Comparison of ENCODE assay signal across 23 cellular contexts in genomic region chr4:81198609-81199008, GRCh38. TPM values are rescaled to one million over a fixed set of nuclear protein-coding genes. Genes with fewer than 3 reads are reported as not detected.
DNase-seq lines count a peak whose midpoint lies in the region; ATAC-seq, FAIRE-seq and TF ChIP-seq lines count a peak whose summit lies in the region.
"Had no signal": no experiment of that assay in that cellular context is flagged by ENCODE, and none has a peak within 500 bp of the region (broad histone marks: within the 10 kb centered on the region; RNA-seq: fewer than 3 reads in every experiment).

No MANE protein-coding gene starts in this region.

- peak overlapping the region; percentile 69 to 79 (median 76) for H3K27ac ChIP-seq in esophagus muscularis mucosa (replicated peaks in 1 of 4)
- peak overlapping the region; percentile 54 for H3K27ac ChIP-seq in muscle layer of duodenum (ENCODE audit: low read length)
- H3K27ac ChIP-seq: 22Rv1; A549; BLaER1 treated with 17β-estradiol and CSF1 and Interleukin-3, amounts not matched to agents 10 nM and 100 nM; C4-2B had no signal

- H3K9me3 ChIP-seq in esophagus muscularis mucosa (no peaks in the 10 kb centered on the region), muscle layer of duodenum (ENCODE audit: control insufficient read depth in 1 of 2, low read length in 2 of 2) (no peaks in the 10 kb centered on the region)
- H3K9me3 ChIP-seq: A549; BLaER1 treated with 17β-estradiol and CSF1 and Interleukin-3, amounts not matched to agents 10 nM and 100 nM; Caco-2 had no signal

- H3K36me3 ChIP-seq in esophagus muscularis mucosa (no peaks in the 10 kb centered on the region), muscle layer of duodenum (ENCODE audit: control insufficient read depth in 1 of 2, insufficient read depth in 2 of 2, low read length in 2 of 2) (no peaks in the 10 kb centered on the region)
- H3K36me3 ChIP-seq: BLaER1 treated with 17β-estradiol and CSF1 and Interleukin-3, amounts not matched to agents 10 nM and 100 nM had no signal

- intact Hi-C loops in esophagus muscularis mucosa (cut with DNase I), result no loop called here

- DNase-seq in esophagus muscularis mucosa (ENCODE audit: extremely low spot score) (no peak), KG1 (lab: John Stamatoyannopoulos, UW) (no peak), DMS 273 (lab: John Stamatoyannopoulos, UW; ENCODE audit: unreplicated experiment) (no peak), RCC 7860 (ENCODE audit: low spot score) (no peak)
- DNase-seq: AML-193; Caco-2; Calu3; CD4-positive, alpha-beta T cell; CD8-positive, alpha-beta T cell; DMS153; DND-41; EL; GDM1 had no signal

- TF ChIP-seq CTCF in esophagus muscularis mucosa (IDR thresholded peaks at IDR 0.05), result no peak

- H3K27me3 ChIP-seq in esophagus muscularis mucosa (no peaks in the 10 kb centered on the region), muscle layer of duodenum (ENCODE audit: low read depth, low read length) (no peaks in the 10 kb centered on the region)
- H3K27me3 ChIP-seq: BLaER1 treated with 17β-estradiol and CSF1 and Interleukin-3, amounts not matched to agents 10 nM and 100 nM had no signal

- TF ChIP-seq EP300 in esophagus muscularis mucosa (IDR thresholded peaks at IDR 0.05), result no peak

- WGBS in esophagus muscularis mucosa, result 84% methylated on average over 1 of the region's 1 CpG

- ATAC-seq in activated T-helper 17 cell treated with anti-CD3 and anti-CD28 coated beads, Interleukin-2, amount 50 U/mL, for 72 hours (replicated peaks), result peak; percentile 43
- ATAC-seq: A549; CD8-positive, alpha-beta T cell had no signal

- no peaks in the 10 kb centered on the region for H3K9me3 Mint-ChIP-seq in activated T-helper 17 cell treated with anti-CD3 and anti-CD28 coated beads, Interleukin-2, amount 50 U/mL, for 72 hours
- H3K9me3 Mint-ChIP-seq: CD4-positive, alpha-beta T cell; CD8-positive, alpha-beta T cell had no signal

- TF ChIP-seq POLR2A in esophagus muscularis mucosa (IDR thresholded peaks at IDR 0.05; ENCODE audit: low read depth), result no peak

- H3K27me3 Mint-ChIP-seq in activated T-helper 17 cell treated with anti-CD3 and anti-CD28 coated beads, Interleukin-2, amount 50 U/mL, for 72 hours, result peaks cover under 1% of the 10 kb centered on the region
- H3K27me3 Mint-ChIP-seq: B cell had no signal

- H3K4me1 ChIP-seq in esophagus muscularis mucosa (peaks cover 0 to 74% (median 67%) of the 10 kb centered on the region in 4 donors), muscle layer of duodenum (ENCODE audit: control insufficient read depth in 1 of 2, insufficient read depth in 2 of 2, low read length in 2 of 2) (peaks cover 0 to 18% of the 10 kb centered on the region in 2 donors)
- H3K4me1 ChIP-seq: A549; BLaER1 treated with 17β-estradiol and CSF1 and Interleukin-3, amounts not matched to agents 10 nM and 100 nM; Caco-2 had no signal

- H3K4me3 ChIP-seq in esophagus muscularis mucosa (no peak overlapping the region), muscle layer of duodenum (ENCODE audit: low read depth in 1 of 2, low read length in 2 of 2) (peak overlapping the region in 1 of 2 donors; percentile 22)
- H3K4me3 ChIP-seq: A549; BLaER1 treated with 17β-estradiol and CSF1 and Interleukin-3, amounts not matched to agents 10 nM and 100 nM had no signal

- H3K27ac Mint-ChIP-seq in activated T-helper 17 cell treated with anti-CD3 and anti-CD28 coated beads, Interleukin-2, amount 50 U/mL, for 72 hours, result no peak overlapping the region
- H3K27ac Mint-ChIP-seq: B cell; CD4-positive, alpha-beta T cell; CD8-positive, alpha-beta T cell had no signal

- no peaks in the 10 kb centered on the region for H3K36me3 Mint-ChIP-seq in activated T-helper 17 cell treated with anti-CD3 and anti-CD28 coated beads, Interleukin-2, amount 50 U/mL, for 72 hours (ENCODE audit: low read depth)
- H3K36me3 Mint-ChIP-seq: CD8-positive, alpha-beta T cell had no signal

- H3K4me1 Mint-ChIP-seq in activated T-helper 17 cell treated with anti-CD3 and anti-CD28 coated beads, Interleukin-2, amount 50 U/mL, for 72 hours, result no peaks in the 10 kb centered on the region
- H3K4me1 Mint-ChIP-seq: B cell had no signal

- no peak overlapping the region for H3K4me3 Mint-ChIP-seq in activated T-helper 17 cell treated with anti-CD3 and anti-CD28 coated beads, Interleukin-2, amount 50 U/mL, for 72 hours
- H3K4me3 Mint-ChIP-seq: B cell; CD4-positive, alpha-beta T cell; CD8-positive, alpha-beta T cell had no signal

- FAIRE-seq in RCC 7860 (lab: Jason Lieb, UNC), result no peak
- FAIRE-seq: A549, D721Med, GM12891 had no signal

RNA-seq across cellular contexts. Expression of gene PRKG2, which starts 16.4 kb away (rescaled TPM):
- total RNA-seq in activated T-helper 17 cell treated with anti-CD3 and anti-CD28 coated beads, Interleukin-2, amount 50 U/mL, for 72 hours, result under 1 TPM in 1 of 2 donors, not detected in 1; 0.66 TPM
- total RNA-seq in esophagus muscularis mucosa, result 10 to 100 TPM in 1 of 4 donors, 1 to 10 TPM in 3; 7.3 to 11.2 (median 8.8) TPM
- total RNA-seq: G401 had no signal

Comparison
In these comparisons a context has a peak if more than half of its experiments do, and no peak if none do; other contexts are left out.
1. RNA of gene PRKG2, which starts 16.4 kb away (total RNA-seq): 7.3 to 11.2 TPM in esophagus muscularis mucosa; 0.66 TPM in activated T-helper 17 cell treated with anti-CD3 and anti-CD28 coated beads, Interleukin-2, amount 50 U/mL, for 72 hours; every median in the first group is over 4 times any median in the second.